Comparison of ENCODE assay signal across 2 cellular contexts in the genomic region with DNA sequence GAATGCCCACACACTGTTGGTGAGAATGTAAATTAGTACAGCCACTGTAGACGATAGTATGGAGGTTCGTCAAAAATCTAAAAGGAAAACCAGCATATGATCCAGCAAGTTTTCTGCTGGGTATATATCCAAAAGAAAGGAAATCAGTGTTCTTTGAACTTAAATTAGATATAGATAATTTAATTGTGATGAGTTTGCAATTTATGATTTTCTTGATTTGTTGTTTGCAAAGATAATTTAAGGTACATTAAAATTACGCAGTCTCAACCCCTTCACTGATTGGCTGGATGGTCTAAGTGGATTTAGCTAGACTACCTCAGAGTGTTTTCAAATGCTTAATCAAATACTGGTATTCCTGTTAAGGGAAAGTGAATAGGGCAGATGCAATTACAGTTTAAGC.
TF ChIP-seq lines count a peak whose summit lies in the region.

No MANE protein-coding gene starts in this region.

TF ChIP-seq in HepG2, 621 proteins besides CTCF, POLR2A, EP300 and RAD21 (continued from another document):
- TF ChIP-seq, protein P1, sequence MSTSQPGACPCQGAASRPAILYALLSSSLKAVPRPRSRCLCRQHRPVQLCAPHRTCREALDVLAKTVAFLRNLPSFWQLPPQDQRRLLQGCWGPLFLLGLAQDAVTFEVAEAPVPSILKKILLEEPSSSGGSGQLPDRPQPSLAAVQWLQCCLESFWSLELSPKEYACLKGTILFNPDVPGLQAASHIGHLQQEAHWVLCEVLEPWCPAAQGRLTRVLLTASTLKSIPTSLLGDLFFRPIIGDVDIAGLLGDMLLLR (CRISPR knock-in tag; IDR thresholded peaks at IDR 0.05): no peak
- TF ChIP-seq ZNF883 (CRISPR knock-in tag; IDR thresholded peaks at IDR 0.05; ENCODE audit: not compliant biosample characterization) (no peak), ZNF562 (CRISPR knock-in tag; IDR thresholded peaks at IDR 0.05; ENCODE audit: borderline replicate concordance) (no peak), MAFF (IDR thresholded peaks at IDR 0.05; ENCODE audit: low read depth, low read length) (peak; percentile 82), ZNF670 (CRISPR knock-in tag; IDR thresholded peaks at IDR 0.05; ENCODE audit: borderline replicate concordance) (no peak), PHF20 (CRISPR knock-in tag; IDR thresholded peaks at IDR 0.05) (no peak), RNF219 (CRISPR knock-in tag; IDR thresholded peaks at IDR 0.05) (no peak), ETS1 (CRISPR knock-in tag; IDR thresholded peaks at IDR 0.05) (no peak), AKNA (CRISPR knock-in tag; IDR thresholded peaks at IDR 0.05; ENCODE audit: borderline replicate concordance) (no peak), NR2F6 (IDR thresholded peaks at IDR 0.05) (no peak), NR2F6 (CRISPR knock-in tag; IDR thresholded peaks at IDR 0.05) (no peak)

TF ChIP-seq in IMR-90, 13 proteins besides CTCF, POLR2A, EP300 and RAD21 (continued from another document):
- TF ChIP-seq MAFK (IDR thresholded peaks at IDR 0.05; ENCODE audit: low read depth, low read length): peak; percentile 70
